Comparison of ENCODE assay signal across 18 cellular contexts in the genomic region with DNA sequence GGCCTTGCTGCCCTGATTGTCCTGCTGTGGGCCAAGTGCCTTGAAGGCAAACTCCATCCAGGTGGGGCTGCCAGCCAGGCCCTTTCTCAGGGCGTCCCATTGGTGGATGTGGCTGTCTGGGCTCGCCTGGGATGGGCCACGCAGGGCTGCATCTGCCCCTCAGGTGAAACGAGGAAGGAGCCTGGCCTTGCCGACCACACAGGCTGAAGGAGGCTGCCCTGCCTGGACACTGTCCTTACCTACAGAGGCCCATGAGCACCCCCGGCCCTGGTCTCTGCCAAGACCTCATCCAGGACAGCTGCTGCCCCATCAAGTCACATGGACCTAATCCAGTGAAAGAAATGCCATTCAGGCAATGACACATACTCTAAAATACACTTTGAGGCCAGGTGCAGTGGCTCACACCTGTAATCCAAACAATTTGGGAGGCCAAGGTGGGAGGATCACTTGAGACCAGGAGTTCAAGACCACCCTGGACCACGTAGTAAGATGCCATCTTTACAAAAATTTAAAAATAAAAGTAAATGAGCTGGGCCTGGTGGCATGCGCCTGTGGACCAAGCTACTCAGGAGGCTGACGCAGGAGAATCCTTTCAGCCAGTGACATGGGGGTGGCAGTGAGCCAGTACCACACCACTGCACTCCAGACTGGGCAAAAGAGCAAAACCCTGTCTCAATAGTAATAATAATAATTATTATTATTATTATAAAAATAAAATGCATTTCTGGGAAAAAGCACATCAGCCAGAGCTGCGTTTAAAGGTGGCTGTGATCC.
"Had no signal": no experiment of that assay in that cellular context is flagged by ENCODE, and none has a peak within 500 bp of the region (broad histone marks: within the 10 kb centered on the region; RNA-seq: fewer than 3 reads in every experiment).

No MANE protein-coding gene starts in this region.

- H3K27ac Mint-ChIP-seq: activated CD8-positive, alpha-beta T cell treated with anti-CD3 and anti-CD28 coated beads for 36 hours; activated naive CD8-positive, alpha-beta T cell; activated T-cell treated with anti-CD3 and anti-CD28 coated beads, Interleukin-2, amount 50 U/mL, for 72 hours; natural killer cell; stimulated activated memory B cell treated with anti-CD40 and anti-IgM and Interleukin-4, amounts not matched to agents 10 μg/mL and 1 μg/mL and 100 μg/mL, for 72 hours had no signal

- H3K4me3 ChIP-seq: gastroesophageal sphincter had no signal

- H3K9me3 Mint-ChIP-seq: activated CD8-positive, alpha-beta T cell treated with anti-CD3 and anti-CD28 coated beads for 36 hours; activated T-cell treated with anti-CD3 and anti-CD28 coated beads, Interleukin-2, amount 50 U/mL, for 72 hours; natural killer cell; stimulated activated memory B cell treated with anti-CD40 and anti-IgM and Interleukin-4, amounts not matched to agents 10 μg/mL and 1 μg/mL and 100 μg/mL, for 72 hours had no signal

- H3K4me3 Mint-ChIP-seq: activated CD8-positive, alpha-beta T cell treated with anti-CD3 and anti-CD28 coated beads for 36 hours; activated naive CD8-positive, alpha-beta T cell; activated T-cell treated with anti-CD3 and anti-CD28 coated beads, Interleukin-2, amount 50 U/mL, for 72 hours; natural killer cell; stimulated activated memory B cell treated with anti-CD40 and anti-IgM and Interleukin-4, amounts not matched to agents 10 μg/mL and 1 μg/mL and 100 μg/mL, for 72 hours had no signal

- H3K36me3 Mint-ChIP-seq: activated naive CD8-positive, alpha-beta T cell; natural killer cell had no signal

- FAIRE-seq: colon had no signal

- DNase-seq: activated CD4-positive, alpha-beta T cell treated with anti-CD3 and anti-CD28 coated beads for 4 hours; activated CD8-positive, alpha-beta memory T cell treated with anti-CD3 and anti-CD28 coated beads, Interleukin-2, amount 50 U/mL, for 48 hours; activated CD8-positive, alpha-beta T cell treated with anti-CD3 and anti-CD28 coated beads for 36 hours; activated gamma-delta T cell treated with Interleukin-2 at 50 U/mL for 16 hours; activated T-cell treated with anti-CD3 and anti-CD28 coated beads, Interleukin-2, amount 50 U/mL, for 72 hours; amniotic stem cell; erythroblast; kidney glomerular epithelial cell; mesenchymal stem cell; natural killer cell; retina; stimulated activated CD4-positive, alpha-beta T cell treated with anti-CD3 and anti-CD28 coated beads, Interleukin-12 subunit alpha, Interleukin-12 subunit beta, amount 100 ng/mL, for 4 hours; T1000 had no signal

- H3K27ac ChIP-seq: gastroesophageal sphincter, VCaP had no signal

- H3K27me3 Mint-ChIP-seq: activated CD8-positive, alpha-beta T cell treated with anti-CD3 and anti-CD28 coated beads for 36 hours; activated naive CD8-positive, alpha-beta T cell; stimulated activated memory B cell treated with anti-CD40 and anti-IgM and Interleukin-4, amounts not matched to agents 10 μg/mL and 1 μg/mL and 100 μg/mL, for 72 hours had no signal

- H3K27me3 ChIP-seq: gastroesophageal sphincter had no signal

- H3K4me1 ChIP-seq: gastroesophageal sphincter had no signal

- H3K9me3 ChIP-seq: gastroesophageal sphincter had no signal

- ATAC-seq: activated CD8-positive, alpha-beta T cell treated with anti-CD3 and anti-CD28 coated beads for 36 hours; activated T-cell treated with anti-CD3 and anti-CD28 coated beads, Interleukin-2, amount 50 U/mL, for 72 hours; gastroesophageal sphincter; natural killer cell had no signal
